12 cellular contexts compared by ENCODE assay signal in the genomic region with DNA sequence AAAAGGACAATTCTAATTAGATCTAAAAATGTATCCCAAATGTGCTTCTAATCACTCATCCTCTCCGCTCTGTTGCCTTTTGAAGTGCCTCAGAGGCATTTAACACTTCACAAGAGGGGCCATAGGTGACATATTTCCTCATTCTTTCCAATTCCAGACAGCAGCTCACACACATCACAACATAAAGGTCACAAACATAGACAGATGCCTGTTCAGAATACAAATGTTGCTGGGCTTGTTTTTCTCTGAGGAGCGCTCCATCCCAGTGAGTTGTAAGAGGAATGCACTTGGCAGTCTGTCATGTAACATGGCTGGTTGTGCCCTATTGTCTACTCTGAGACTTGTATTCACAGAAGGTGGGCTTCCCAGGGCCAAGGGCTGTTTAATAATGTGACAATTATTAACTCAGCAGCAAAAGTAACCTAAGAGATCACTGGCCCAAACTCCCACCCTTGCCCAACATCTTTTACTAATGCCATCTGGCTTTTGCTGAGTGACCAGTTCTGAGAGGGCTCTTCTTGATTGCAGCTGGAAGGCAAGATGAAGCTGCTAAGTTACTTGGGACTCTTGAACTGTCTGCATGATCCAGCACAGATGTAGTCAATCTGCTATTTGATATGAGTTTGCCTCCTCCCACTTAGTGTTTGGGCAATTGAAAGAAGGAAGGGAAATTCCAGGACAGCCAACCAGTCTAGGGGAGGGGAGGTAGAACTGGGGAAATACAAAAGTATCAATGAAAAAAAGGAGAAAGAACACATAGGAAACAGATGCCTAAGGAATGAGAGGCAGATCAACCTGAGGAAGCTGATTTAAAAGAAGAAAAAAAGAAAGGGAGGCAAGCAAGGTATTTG. TPM values are rescaled to one million over a fixed set of nuclear protein-coding genes. Genes with fewer than 3 reads are reported as not detected.
DNase-seq lines count a peak whose midpoint lies in the region; ATAC-seq and TF ChIP-seq lines count a peak whose summit lies in the region.
"Had no signal": no experiment of that assay in that cellular context is flagged by ENCODE, and none has a peak within 500 bp of the region (broad histone marks: within the 10 kb centered on the region; RNA-seq: fewer than 3 reads in every experiment).

No MANE protein-coding gene starts in this region.

- CTCF ChIA-PET in SK-N-SH (lab: Yijun Ruan, JAX) (interaction anchor here (0.9 to 1.3 kb wide), 2 partner anchors 8 to 19 kb away, joined by 3 to 4 read pairs; no protein-coding TSS in a partner anchor), RWPE1 (lab: Yijun Ruan, JAX) (no interaction called here)

- no peaks in the 10 kb centered on the region for H3K27me3 ChIP-seq in SK-N-SH (ENCODE audit: insufficient read depth)
- no peaks in the 10 kb centered on the region for H3K27me3 ChIP-seq in body of pancreas

- no peaks in the 10 kb centered on the region for H3K9me3 ChIP-seq in SK-N-SH
- no peaks in the 10 kb centered on the region for H3K9me3 ChIP-seq in T-helper 17 cell (ENCODE audit: control insufficient read depth, low read length, poor library complexity, severe bottlenecking)
- H3K9me3 ChIP-seq in body of pancreas = no peaks in the 10 kb centered on the region

- TF ChIP-seq EP300 in SK-N-SH (IDR thresholded peaks at IDR 0.05; ENCODE audit: borderline replicate concordance in 1 of 2, low read depth in 1 of 2, low read length in 1 of 2) = no peak

- no peak for TF ChIP-seq POLR2A in body of pancreas (IDR thresholded peaks at IDR 0.05)

- no peak overlapping the region for H3K4me3 ChIP-seq in SK-N-SH (ENCODE audit: low read depth in 2 of 2, low read length in 1 of 2)
- H3K4me3 ChIP-seq in body of pancreas = no peak overlapping the region

- H3K27ac ChIP-seq in SK-N-SH (ENCODE audit: low read depth in 2 of 2, low read length in 1 of 2) = peak overlapping the region in 1 of 2 experiments; percentile 61; a peak in 2 of 4 replicates
- H3K27ac ChIP-seq in RWPE1 = no peak overlapping the region
- H3K27ac ChIP-seq in body of pancreas = peak overlapping the region in 1 of 4 donors; percentile 6

- intact Hi-C loops in body of pancreas (cut with DNase I) = no loop called here

- H3F3A ChIP-seq in SK-N-SH (replicated peaks; ENCODE audit: insufficient read depth) = no peaks in the 10 kb centered on the region

- H3K27ac Mint-ChIP-seq in T-helper 17 cell = no peak overlapping the region
- H3K27ac Mint-ChIP-seq: CD8-positive, alpha-beta T cell; natural killer cell treated with Interleukin-12 subunit alpha and Interleukin-12 subunit beta and Interleukin-15 and Interleukin-18, amount 100 ng/mL, for 72 hours had no signal

- no peak overlapping the region for H2AFZ ChIP-seq in SK-N-SH (ENCODE audit: low read depth)

- H3K36me3 ChIP-seq in SK-N-SH (replicated peaks in 1 of 2; ENCODE audit: control insufficient read depth in 1 of 2, insufficient read depth in 2 of 2, low read length in 1 of 2) = peaks cover 21 to 26% of the 10 kb centered on the region in 2 experiments
- H3K36me3 ChIP-seq in body of pancreas (replicated peaks in 1 of 2; ENCODE audit: insufficient read depth in 1 of 2, low read depth in 2 of 2) = no peaks in the 10 kb centered on the region

- H3K9me2 ChIP-seq in SK-N-SH = no peaks in the 10 kb centered on the region

- H3K4me1 Mint-ChIP-seq in T-helper 17 cell = peaks cover 3% of the 10 kb centered on the region

- peak; percentile 62 for DNase-seq in ACHN
- no peak for DNase-seq in SK-N-SH
- peak; percentile 58 for DNase-seq in kidney glomerular epithelial cell (lab: John Stamatoyannopoulos, UW)
- no peak for DNase-seq in T-helper 17 cell
- no peak for DNase-seq in RWPE1 (ENCODE audit: low spot score)
- no peak for DNase-seq in body of pancreas
- DNase-seq: activated CD4-positive, alpha-beta T cell treated with anti-CD3 and anti-CD28 coated beads, Interleukin-2, amount 50 U/mL, for 1 hour; CD8-positive, alpha-beta T cell; effector CD8-positive, alpha-beta T cell had no signal

- H3K9ac ChIP-seq in SK-N-SH = no peak overlapping the region

- no peaks in the 10 kb centered on the region for H3K27me3 Mint-ChIP-seq in T-helper 17 cell
- H3K27me3 Mint-ChIP-seq: natural killer cell treated with Interleukin-12 subunit alpha and Interleukin-12 subunit beta and Interleukin-15 and Interleukin-18, amount 100 ng/mL, for 72 hours had no signal

- in situ Hi-C loops in ACHN (cut with HindIII; ENCODE audit: low pct_ligation_motif_present, low pct_unique_long_range_greater_than_20kb, low sequenced_read_pairs) = no loop called here

- H3K79me2 ChIP-seq in SK-N-SH (ENCODE audit: insufficient read depth) = peaks cover 26% of the 10 kb centered on the region; the same call in 1 of the 2 replicates

- no peak for TF ChIP-seq RAD21 in SK-N-SH (IDR thresholded peaks at IDR 0.05; ENCODE audit: low read length)

- H3K4me3 Mint-ChIP-seq in T-helper 17 cell = no peak overlapping the region
- H3K4me3 Mint-ChIP-seq: CD8-positive, alpha-beta T cell; natural killer cell treated with Interleukin-12 subunit alpha and Interleukin-12 subunit beta and Interleukin-15 and Interleukin-18, amount 100 ng/mL, for 72 hours had no signal

- no peaks in the 10 kb centered on the region for H3K36me3 Mint-ChIP-seq in T-helper 17 cell (ENCODE audit: low read depth)
- H3K36me3 Mint-ChIP-seq: CD8-positive, alpha-beta T cell had no signal

- peaks cover 0 to 7% of the 10 kb centered on the region in 2 experiments; a peak in 2 of 4 replicates for H3K4me1 ChIP-seq in SK-N-SH (ENCODE audit: control insufficient read depth in 1 of 2, insufficient read depth in 2 of 2, low read depth in 1 of 2, low read length in 1 of 2)
- H3K4me1 ChIP-seq in body of pancreas = peaks cover 17% of the 10 kb centered on the region

- no peaks in the 10 kb centered on the region for H4K20me1 ChIP-seq in SK-N-SH (ENCODE audit: insufficient read depth)

- POLR2A ChIA-PET in SK-N-SH (lab: Yijun Ruan, JAX) (no interaction called here), RWPE1 (lab: Yijun Ruan, JAX; ENCODE audit: low non-redundant PET) (no interaction called here)

- no peak for TF ChIP-seq CTCF in SK-N-SH (IDR thresholded peaks at IDR 0.05)
- no peak for TF ChIP-seq CTCF in RWPE1 (conservative IDR thresholded peaks at IDR 0.05; ENCODE audit: low read depth)
- no peak for TF ChIP-seq CTCF in body of pancreas (IDR thresholded peaks at IDR 0.05)

- WGBS in SK-N-SH (ENCODE audit: low lambda C conversion rate) = 90% methylated on average over 2 of the region's 2 CpGs
- 76 to 79% methylated on average over 2 of the region's 2 CpGs for WGBS in body of pancreas, 2 donors

- no peak overlapping the region for H3K4me2 ChIP-seq in SK-N-SH

- peak; percentile 33 for ATAC-seq in HG02678 (IDR thresholded peaks at IDR 0.05; ENCODE audit: unreplicated experiment)
- no peak for ATAC-seq in T-helper 17 cell
- ATAC-seq in body of pancreas = no peak
- ATAC-seq in esophagus mucosa = no peak
- ATAC-seq: CD8-positive, alpha-beta T cell; natural killer cell treated with Interleukin-12 subunit alpha and Interleukin-12 subunit beta and Interleukin-15 and Interleukin-18, amount 100 ng/mL, for 72 hours had no signal

TF ChIP-seq in SK-N-SH, 30 proteins besides CTCF, POLR2A, EP300 and RAD21:
- TF ChIP-seq TCF12 (IDR thresholded peaks at IDR 0.05) (peak; percentile 89), POLR2AphosphoS5 (IDR thresholded peaks at IDR 0.05; ENCODE audit: low read depth, low read length) (peak; percentile 45; the same call in 1 of the 2 replicates), FOSL2 (IDR thresholded peaks at IDR 0.05; ENCODE audit: borderline replicate concordance, low read depth) (peak; percentile 12; the same call in 1 of the 2 replicates), TEAD4 (IDR thresholded peaks at IDR 0.05; ENCODE audit: borderline replicate concordance, insufficient read depth) (no peak), GATA2 (CRISPR knock-in tag; IDR thresholded peaks at IDR 0.05) (no peak), RFX5 (IDR thresholded peaks at IDR 0.05; ENCODE audit: low read length) (no peak), ELF1 (IDR thresholded peaks at IDR 0.05) (no peak)
- TF ChIP-seq, protein P1, sequence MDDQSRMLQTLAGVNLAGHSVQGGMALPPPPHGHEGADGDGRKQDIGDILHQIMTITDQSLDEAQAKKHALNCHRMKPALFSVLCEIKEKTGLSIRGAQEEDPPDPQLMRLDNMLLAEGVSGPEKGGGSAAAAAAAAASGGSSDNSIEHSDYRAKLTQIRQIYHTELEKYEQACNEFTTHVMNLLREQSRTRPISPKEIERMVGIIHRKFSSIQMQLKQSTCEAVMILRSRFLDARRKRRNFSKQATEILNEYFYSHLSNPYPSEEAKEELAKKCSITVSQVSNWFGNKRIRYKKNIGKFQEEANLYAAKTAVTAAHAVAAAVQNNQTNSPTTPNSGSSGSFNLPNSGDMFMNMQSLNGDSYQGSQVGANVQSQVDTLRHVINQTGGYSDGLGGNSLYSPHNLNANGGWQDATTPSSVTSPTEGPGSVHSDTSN (IDR thresholded peaks at IDR 0.05) = peak; percentile 74

RNA-seq across cellular contexts. Expression of a gene that starts 13.6 kb away (rescaled TPM):
- 125 and 162 TPM in 2 replicates for polyA plus RNA-seq in SK-N-SH (2012; rRNA removed)
- 154 and 183 TPM in 2 replicates for polyA plus RNA-seq in SK-N-SH (2012; cell fraction: cytosol; rRNA removed)
- 216 and 258 TPM in 2 replicates for polyA plus RNA-seq in SK-N-SH (2012; cell fraction: nucleus; rRNA removed)
- 1 to 10 TPM; 6.3 to 8.2 TPM for total RNA-seq in T-helper 17 cell
- total RNA-seq in body of pancreas = 100 to 1,000 TPM in 1 of 2 donors, 10 to 100 TPM in 1; 62.0 to 108 TPM
- 35.3 TPM for total RNA-seq in esophagus mucosa

RNA-seq across cellular contexts. Expression of a gene that starts 25.0 kb away (rescaled TPM):
- not detected in 2 replicates for polyA plus RNA-seq in SK-N-SH (2012; rRNA removed)
- polyA plus RNA-seq in SK-N-SH (2012; cell fraction: cytosol; rRNA removed) = not detected in 2 replicates
- polyA plus RNA-seq in SK-N-SH (2012; cell fraction: nucleus; rRNA removed) = not detected in 2 replicates
- total RNA-seq in T-helper 17 cell = not detected
- total RNA-seq in body of pancreas = 1 to 10 TPM; 3.0 to 7.0 TPM
- 2.0 TPM for total RNA-seq in esophagus mucosa
- total RNA-seq: CD8-positive, alpha-beta T cell; natural killer cell treated with Interleukin-12 subunit alpha and Interleukin-12 subunit beta and Interleukin-15 and Interleukin-18, amount 100 ng/mL, for 72 hours had no signal

Comparison
In these comparisons a context has a peak if more than half of its experiments do, and no peak if none do; other contexts are left out.
1. DNase-seq: peak in ACHN (single experiment) and kidney glomerular epithelial cell (single experiment); none in SK-N-SH (single experiment), T-helper 17 cell (0 of 3), RWPE1 (single experiment) and body of pancreas (0 of 4).